25 cellular contexts compared by ENCODE assay signal in genomic region chr14:86640288-86640687, GRCh38.
"Had no signal": no experiment of that assay in that cellular context is flagged by ENCODE, and none has a peak within 500 bp of the region (broad histone marks: within the 10 kb centered on the region; RNA-seq: fewer than 3 reads in every experiment).

No MANE protein-coding gene starts in this region.

- H3K27ac ChIP-seq: brain microvascular endothelial cell, cardiac muscle cell, SJSA1 had no signal

- H3K4me1 ChIP-seq: SJSA1 had no signal

- H3K36me3 Mint-ChIP-seq: activated naive CD4-positive, alpha-beta T cell treated with anti-CD3 and anti-CD28 coated beads, Interleukin-2, amount 10 ng/mL, durations not matched to agents 7 days and 5 days; activated naive CD8-positive, alpha-beta T cell treated with anti-CD3 and anti-CD28 coated beads for 36 hours had no signal

- H3K36me3 ChIP-seq: brain microvascular endothelial cell, cardiac muscle cell, SJSA1 had no signal

- H3K27me3 ChIP-seq: brain microvascular endothelial cell, cardiac muscle cell, SJSA1 had no signal

- DNase-seq: activated CD4-positive, alpha-beta T cell treated with anti-CD3 and anti-CD28 coated beads, Interleukin-2, amount 10 ng/mL, durations not matched to agents 7 days and 5 days; activated CD4-positive, CD25-positive, alpha-beta regulatory T cell; activated CD8-positive, alpha-beta memory T cell treated with anti-CD3 and anti-CD28 coated beads, Interleukin-2, amount 50 U/mL, for 4 hours; activated CD8-positive, alpha-beta T cell treated with anti-CD3 and anti-CD28 coated beads for 36 hours; activated gamma-delta T cell treated with Interleukin-2 at 50 U/mL for 16 hours; activated naive CD4-positive, alpha-beta T cell treated with anti-CD3 and anti-CD28 coated beads, Interleukin-2, amount 10 ng/mL, durations not matched to agents 7 days and 5 days; activated naive CD8-positive, alpha-beta T cell treated with anti-CD3 and anti-CD28 coated beads for 36 hours; activated T-cell treated with anti-CD3 and anti-CD28 coated beads, Interleukin-2, amount 50 U/mL, for 72 hours; brain microvascular endothelial cell; Kasumi-1; KBM-7; NCI-H1092; NCI-H1417 treated with DMSO at 0.1 percent for 48 hours; NCI-H1694; NCI-H2029; NCI-H2107; NCI-H2227 treated with DMSO at 0.1 percent for 48 hours; NCI-H446 treated with DMSO at 0.1 percent for 48 hours; NCI-H524 treated with DMSO at 0.1 percent for 48 hours; PC-3; SHP77 had no signal

- H3K4me3 ChIP-seq: cardiac muscle cell, SJSA1 had no signal

- H3K4me1 Mint-ChIP-seq: activated CD4-positive, alpha-beta T cell treated with anti-CD3 and anti-CD28 coated beads, Interleukin-2, amount 10 ng/mL, durations not matched to agents 7 days and 5 days; activated naive CD4-positive, alpha-beta T cell treated with anti-CD3 and anti-CD28 coated beads, Interleukin-2, amount 10 ng/mL, durations not matched to agents 7 days and 5 days; activated naive CD8-positive, alpha-beta T cell treated with anti-CD3 and anti-CD28 coated beads for 36 hours had no signal

- H3K27ac Mint-ChIP-seq: activated CD4-positive, alpha-beta T cell treated with anti-CD3 and anti-CD28 coated beads, Interleukin-2, amount 10 ng/mL, durations not matched to agents 7 days and 5 days; activated CD8-positive, alpha-beta T cell treated with anti-CD3 and anti-CD28 coated beads for 36 hours; activated naive CD4-positive, alpha-beta T cell treated with anti-CD3 and anti-CD28 coated beads, Interleukin-2, amount 10 ng/mL, durations not matched to agents 7 days and 5 days; activated naive CD8-positive, alpha-beta T cell treated with anti-CD3 and anti-CD28 coated beads for 36 hours; activated T-cell treated with anti-CD3 and anti-CD28 coated beads, Interleukin-2, amount 50 U/mL, for 72 hours; activated T-helper 2 cell treated with anti-CD3 and anti-CD28 coated beads, Interferon-gamma antibody, Interleukin-2, Interleukin-4, amounts not matched to agents 10 μg/mL and 5 μg/mL and 100 μg/mL, durations not matched to agents 14 hours and 24 hours and 36 hours; T-helper 1 cell treated with Interleukin-12 subunit alpha and Interleukin-12 subunit beta and Interleukin-4 antibody, amounts not matched to agents 30 μg/mL and 1 μg/mL, for 36 hours had no signal

- H3K9me3 ChIP-seq: SJSA1 had no signal

- H3K27me3 Mint-ChIP-seq: activated CD4-positive, alpha-beta T cell treated with anti-CD3 and anti-CD28 coated beads, Interleukin-2, amount 10 ng/mL, durations not matched to agents 7 days and 5 days; activated CD8-positive, alpha-beta T cell treated with anti-CD3 and anti-CD28 coated beads for 36 hours; activated naive CD4-positive, alpha-beta T cell treated with anti-CD3 and anti-CD28 coated beads, Interleukin-2, amount 10 ng/mL, durations not matched to agents 7 days and 5 days; activated naive CD8-positive, alpha-beta T cell treated with anti-CD3 and anti-CD28 coated beads for 36 hours had no signal

- H3K4me3 Mint-ChIP-seq: activated CD4-positive, alpha-beta T cell treated with anti-CD3 and anti-CD28 coated beads, Interleukin-2, amount 10 ng/mL, durations not matched to agents 7 days and 5 days; activated CD8-positive, alpha-beta T cell treated with anti-CD3 and anti-CD28 coated beads for 36 hours; activated naive CD4-positive, alpha-beta T cell treated with anti-CD3 and anti-CD28 coated beads, Interleukin-2, amount 10 ng/mL, durations not matched to agents 7 days and 5 days; activated naive CD8-positive, alpha-beta T cell treated with anti-CD3 and anti-CD28 coated beads for 36 hours; activated T-cell treated with anti-CD3 and anti-CD28 coated beads, Interleukin-2, amount 50 U/mL, for 72 hours; T-helper 1 cell treated with Interleukin-12 subunit alpha and Interleukin-12 subunit beta and Interleukin-4 antibody, amounts not matched to agents 30 μg/mL and 1 μg/mL, for 36 hours had no signal

- H3K9me3 Mint-ChIP-seq: activated CD4-positive, alpha-beta T cell treated with anti-CD3 and anti-CD28 coated beads, Interleukin-2, amount 10 ng/mL, durations not matched to agents 7 days and 5 days; activated CD8-positive, alpha-beta T cell treated with anti-CD3 and anti-CD28 coated beads for 36 hours; activated naive CD8-positive, alpha-beta T cell treated with anti-CD3 and anti-CD28 coated beads for 36 hours; T-helper 1 cell treated with Interleukin-12 subunit alpha and Interleukin-12 subunit beta and Interleukin-4 antibody, amounts not matched to agents 30 μg/mL and 1 μg/mL, for 36 hours had no signal
